Comparison of ENCODE assay signal across 8 cellular contexts in the genomic region with DNA sequence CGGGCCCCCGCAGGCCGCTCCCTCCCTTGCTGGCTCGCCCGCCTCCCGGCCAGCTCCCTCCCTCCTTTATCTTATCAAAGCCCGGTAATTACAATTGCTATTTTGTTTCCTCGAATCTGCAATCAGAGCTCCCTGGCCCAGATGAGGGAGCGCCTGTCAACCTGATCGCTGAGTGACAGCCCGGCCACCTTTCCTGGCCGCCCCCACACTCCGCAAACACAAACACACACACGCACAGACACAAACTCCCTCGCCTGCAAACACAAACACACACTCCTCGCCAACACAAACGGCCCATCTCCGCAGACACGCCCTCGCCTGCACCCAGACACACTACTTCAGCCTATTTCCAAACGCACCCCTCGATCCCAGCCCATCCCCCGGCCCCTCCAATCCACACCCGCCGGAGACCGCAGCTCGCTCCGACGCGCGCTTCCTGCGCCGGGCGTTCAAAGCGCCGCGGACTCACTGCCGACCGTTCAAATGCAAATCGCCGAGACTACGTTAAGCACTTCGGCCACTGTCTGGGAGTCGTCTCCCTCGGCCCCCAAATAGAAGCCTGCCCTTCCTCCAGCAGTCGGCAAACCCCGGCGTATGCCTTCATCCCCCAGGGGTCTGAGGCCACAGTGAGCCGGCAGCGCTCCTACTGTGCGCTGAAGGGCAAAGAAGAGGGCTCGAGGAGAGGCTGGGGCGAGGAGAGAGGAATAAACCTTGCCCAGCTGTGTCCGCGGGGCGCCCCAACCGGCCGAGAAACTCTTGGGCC. TPM values are rescaled to one million over a fixed set of nuclear protein-coding genes. Genes with fewer than 3 reads are reported as not detected.
DNase-seq lines count a peak whose midpoint lies in the region; ATAC-seq, FAIRE-seq and TF ChIP-seq lines count a peak whose summit lies in the region.

No MANE protein-coding gene starts in this region.

- H3K27me3 Mint-ChIP-seq in activated CD8-positive, alpha-beta T cell treated with anti-CD3 and anti-CD28 coated beads for 36 hours: peaks cover 33% of the 10 kb centered on the region

- H3K9me3 ChIP-seq in gastroesophageal sphincter: no peaks in the 10 kb centered on the region
- H3K9me3 ChIP-seq in pancreas: no peaks in the 10 kb centered on the region

- no peak for ATAC-seq in activated CD8-positive, alpha-beta T cell treated with anti-CD3 and anti-CD28 coated beads for 36 hours
- ATAC-seq in gastroesophageal sphincter: no peak
- peak; percentile 45 to 60 (median 48) for ATAC-seq in pancreas
- ATAC-seq in GM19324 (IDR thresholded peaks at IDR 0.05; ENCODE audit: low FRiP score, unreplicated experiment): no peak
- ATAC-seq in HG03457 (IDR thresholded peaks at IDR 0.05; ENCODE audit: unreplicated experiment): no peak

- POLR2A ChIA-PET in activated CD8-positive, alpha-beta T cell treated with anti-CD3 and anti-CD28 coated beads for 36 hours (lab: Charles Lee): interaction anchor here (1.0 to 1.3 kb wide), 3 partner anchors 88 to 173 kb away, joined by 3 read pairs; no protein-coding TSS in a partner anchor

- peak; percentile 13 for TF ChIP-seq POLR2A in GM19099 (IDR thresholded peaks at IDR 0.05; ENCODE audit: extremely low read depth, insufficient read length, low read depth)
- TF ChIP-seq POLR2A in gastroesophageal sphincter (IDR thresholded peaks at IDR 0.05): no peak

- no peak for FAIRE-seq in pancreas (lab: Jason Lieb, UNC)

- no peaks in the 10 kb centered on the region for H3K9me3 Mint-ChIP-seq in activated CD8-positive, alpha-beta T cell treated with anti-CD3 and anti-CD28 coated beads for 36 hours

- H3K27me3 ChIP-seq in gastroesophageal sphincter (peaks cover 62% of the 10 kb centered on the region), pancreas (peaks cover 0 to 11% (median 5%) of the 10 kb centered on the region in 4 donors)

- no peak for TF ChIP-seq CTCF in activated CD8-positive, alpha-beta T cell treated with anti-CD3 and anti-CD28 coated beads for 36 hours (IDR thresholded peaks at IDR 0.05)
- no peak for TF ChIP-seq CTCF in gastroesophageal sphincter (IDR thresholded peaks at IDR 0.05)
- no peak for TF ChIP-seq CTCF in pancreas (IDR thresholded peaks at IDR 0.05)

- no peak overlapping the region for H3K27ac Mint-ChIP-seq in activated CD8-positive, alpha-beta T cell treated with anti-CD3 and anti-CD28 coated beads for 36 hours

- H3K4me1 ChIP-seq in gastroesophageal sphincter (peaks cover 2 to 80% (median 41%) of the 10 kb centered on the region in 3 donors), pancreas (peaks cover 3 to 26% (median 22%) of the 10 kb centered on the region in 3 donors)

- WGBS in gastroesophageal sphincter (ENCODE audit: low coverage in 1 of 2), 2 donors: 4 to 9% methylated on average over 17 to 31 of the region's 58 CpGs
- WGBS in pancreas, 2 donors: 2 to 3% methylated on average over 57 to 58 of the region's 58 CpGs

- H3K36me3 ChIP-seq in gastroesophageal sphincter (peaks cover 0 to 2% of the 10 kb centered on the region in 2 donors), pancreas (no peaks in the 10 kb centered on the region)

- no peak for TF ChIP-seq EP300 in gastroesophageal sphincter (IDR thresholded peaks at IDR 0.05)

- peak; percentile 43 for DNase-seq in activated CD8-positive, alpha-beta T cell treated with anti-CD3 and anti-CD28 coated beads for 36 hours
- DNase-seq in pancreas (peak in 1 of 6 donors; percentile 32), NCI-H2081 (lab: John Stamatoyannopoulos, UW) (no peak)
- no peak for DNase-seq in stimulated activated naive CD4-positive, alpha-beta T cell treated with Interleukin-2 at 50 U/mL for 16 hours (lab: John Stamatoyannopoulos, UW)

- H3K4me3 ChIP-seq in gastroesophageal sphincter (peak overlapping the region; percentile 8 to 44), pancreas (peak overlapping the region in 3 of 4 donors; percentile 26 to 46 (median 29))

- H3K27ac ChIP-seq in gastroesophageal sphincter: no peak overlapping the region
- H3K27ac ChIP-seq in pancreas: no peak overlapping the region

- peaks cover 47% of the 10 kb centered on the region for H3K36me3 Mint-ChIP-seq in activated CD8-positive, alpha-beta T cell treated with anti-CD3 and anti-CD28 coated beads for 36 hours (ENCODE audit: low read depth)

- CTCF ChIA-PET in activated CD8-positive, alpha-beta T cell treated with anti-CD3 and anti-CD28 coated beads for 36 hours (lab: Charles Lee): interaction anchor here (0.9 to 7.4 kb wide), 5 partner anchors 16 to 182 kb away, joined by 3 to 180 read pairs (median 4); no protein-coding TSS in a partner anchor

- H3K4me3 Mint-ChIP-seq in activated CD8-positive, alpha-beta T cell treated with anti-CD3 and anti-CD28 coated beads for 36 hours: peak overlapping the region; percentile 94

- intact Hi-C loops in activated CD8-positive, alpha-beta T cell treated with anti-CD3 and anti-CD28 coated beads for 36 hours (cut with micrococcal nuclease): no loop called here
- intact Hi-C loops in pancreas (cut with DNase I): loop anchor here in 1 of 3 donors (10.0 kb wide), 1 partner anchor 164 kb away; no protein-coding TSS in a partner anchor

- H3K4me1 Mint-ChIP-seq in activated CD8-positive, alpha-beta T cell treated with anti-CD3 and anti-CD28 coated beads for 36 hours (ENCODE audit: low read depth): peaks cover 31% of the 10 kb centered on the region

RNA-seq across cellular contexts. Expression of a gene that starts 3.0 kb away (rescaled TPM):
- total RNA-seq in activated CD8-positive, alpha-beta T cell treated with anti-CD3 and anti-CD28 coated beads for 36 hours: under 1 TPM in 1 of 2 experiments, not detected in 1; 0.38 TPM
- total RNA-seq in gastroesophageal sphincter: not detected
- not detected for total RNA-seq in pancreas
- polyA plus RNA-seq in pancreas: not detected

RNA-seq across cellular contexts. Expression of a gene that starts 4.3 kb away (rescaled TPM):
- total RNA-seq in activated CD8-positive, alpha-beta T cell treated with anti-CD3 and anti-CD28 coated beads for 36 hours: 100 to 1,000 TPM; 235 to 264 TPM
- 10 to 100 TPM; 11.4 to 28.2 (median 21.8) TPM for total RNA-seq in gastroesophageal sphincter
- 10 to 100 TPM; 13.2 to 23.3 (median 20.1) TPM for total RNA-seq in pancreas
- 10 to 100 TPM; 16.2 to 17.0 TPM for polyA plus RNA-seq in pancreas

RNA-seq across cellular contexts. Expression of a gene that starts 39.3 kb away (rescaled TPM):
- 100 to 1,000 TPM; 125 to 130 TPM for total RNA-seq in activated CD8-positive, alpha-beta T cell treated with anti-CD3 and anti-CD28 coated beads for 36 hours
- total RNA-seq in gastroesophageal sphincter: 100 to 1,000 TPM in 2 of 4 donors, 10 to 100 TPM in 2; 92.5 to 163 (median 115) TPM
- 10 to 100 TPM; 29.3 to 57.3 (median 32.2) TPM for total RNA-seq in pancreas
- 10 to 100 TPM; 29.8 to 47.2 TPM for polyA plus RNA-seq in pancreas

Comparison
In these comparisons a context has a peak if more than half of its experiments do, and no peak if none do; other contexts are left out.
1. ATAC-seq: peak in pancreas (4 of 4); none in activated CD8-positive, alpha-beta T cell treated with anti-CD3 and anti-CD28 coated beads for 36 hours (single experiment), gastroesophageal sphincter (single experiment), GM19324 (single experiment) and HG03457 (single experiment).
2. RNA of a gene that starts 4.3 kb away (total RNA-seq): 235 to 264 TPM in activated CD8-positive, alpha-beta T cell treated with anti-CD3 and anti-CD28 coated beads for 36 hours; 11.4 to 28.2 TPM in gastroesophageal sphincter and 13.2 to 23.3 TPM in pancreas; every median in the first group is over 4 times any median in the second.